8 cellular contexts compared by ENCODE assay signal in genomic region chr14:89702151-89702936, GRCh38.
DNase-seq lines count a peak whose midpoint lies in the region; ATAC-seq and TF ChIP-seq lines count a peak whose summit lies in the region.

No MANE protein-coding gene starts in this region.

- TF ChIP-seq POLR2A in ovary (IDR thresholded peaks at IDR 0.05): no peak

- DNase-seq in NCI-H82 (lab: John Stamatoyannopoulos, UW) (peak; percentile 34), NCI-H82 treated with DMSO at 0.1 percent for 48 hours (lab: John Stamatoyannopoulos, UW; ENCODE audit: unreplicated experiment) (no peak), T-cell (no peak), fibroblast of peridontal ligament (ENCODE audit: extremely low read depth) (peak; percentile 51), ovary (peak; percentile 42 to 57 (median 47)), GOT3 (lab: John Stamatoyannopoulos, UW) (no peak)
- no peak for DNase-seq in stimulated activated CD4-positive, alpha-beta T cell treated with anti-CD3 and anti-CD28 coated beads, Interleukin-15, amount 100 ng/mL, for 24 hours

- ATAC-seq in T-cell (replicated peaks in 1 of 4): no peak
- ATAC-seq in GM18511 (IDR thresholded peaks at IDR 0.05; ENCODE audit: unreplicated experiment): no peak

- CTCF ChIA-PET in T-cell (lab: Charles Lee): interaction anchor here (0.6 to 1.5 kb wide), 5 partner anchors 15 to 287 kb away, joined by 3 to 5 read pairs (median 4); no protein-coding TSS in a partner anchor

- no peak for TF ChIP-seq CTCF in ovary (IDR thresholded peaks at IDR 0.05)

- no peaks in the 10 kb centered on the region for H3K36me3 ChIP-seq in ovary

- peaks cover 0 to 6% (median 0%) of the 10 kb centered on the region in 3 donors for H3K9me3 Mint-ChIP-seq in T-cell

- peak overlapping the region; percentile 82 to 91 for H3K27ac Mint-ChIP-seq in T-cell

- POLR2A ChIA-PET in T-cell (lab: Charles Lee): interaction anchor here (0.6 to 1.0 kb wide), 7 partner anchors 15 to 1322 kb away, joined by 3 to 11 read pairs (median 5); no protein-coding TSS in a partner anchor

- intact Hi-C loops in ovary (cut with DNase I): no loop called here

- H3K4me3 ChIP-seq in ovary: peak overlapping the region; percentile 50

- peak overlapping the region in 1 of 2 donors; percentile 59 for H3K27ac ChIP-seq in ovary

- no peaks in the 10 kb centered on the region for H3K27me3 ChIP-seq in ovary

- no peak for TF ChIP-seq EP300 in ovary (IDR thresholded peaks at IDR 0.05)

- H3K4me1 ChIP-seq in ovary (ENCODE audit: insufficient read depth): no peaks in the 10 kb centered on the region

- H3K4me3 Mint-ChIP-seq in T-cell: peak overlapping the region; percentile 76 to 82 (median 76)

- WGBS in ovary, 3 donors: 20 to 36% (median 33%) methylated on average over 4 of the region's 4 CpGs

- H3K27me3 Mint-ChIP-seq in T-cell: no peaks in the 10 kb centered on the region

- peaks cover 42 to 50% (median 49%) of the 10 kb centered on the region in 3 donors for H3K4me1 Mint-ChIP-seq in T-cell

- peaks cover 3% of the 10 kb centered on the region for H3K36me3 Mint-ChIP-seq in T-cell

- H3K9me3 ChIP-seq in ovary: no peaks in the 10 kb centered on the region

Comparison
In these comparisons a context has a peak if more than half of its experiments do, and no peak if none do; other contexts are left out.
1. DNase-seq: peak in NCI-H82 (single experiment), fibroblast of peridontal ligament (single experiment) and ovary (5 of 5); none in NCI-H82 treated with DMSO at 0.1 percent for 48 hours (single experiment), T-cell (0 of 34), GOT3 (single experiment) and stimulated activated CD4-positive, alpha-beta T cell treated with anti-CD3 and anti-CD28 coated beads, Interleukin-15, amount 100 ng/mL, for 24 hours (single experiment).